Comparison of ENCODE assay signal across 9 cellular contexts in genomic region chr1:225866061-225866844, GRCh38. TPM values are rescaled to one million over a fixed set of nuclear protein-coding genes. Genes with fewer than 3 reads are reported as not detected.
DNase-seq lines count a peak whose midpoint lies in the region; ATAC-seq and TF ChIP-seq lines count a peak whose summit lies in the region.
"Had no signal": no experiment of that assay in that cellular context is flagged by ENCODE, and none has a peak within 500 bp of the region (broad histone marks: within the 10 kb centered on the region; RNA-seq: fewer than 3 reads in every experiment).

No MANE protein-coding gene starts in this region.

- H3K27ac ChIP-seq in heart left ventricle: peak overlapping the region in 2 of 12 donors; percentile 22 to 44

- CTCF ChIA-PET in HEK293T (lab: Yijun Ruan, JAX): no interaction called here

- TF ChIP-seq POLR2A in heart left ventricle (IDR thresholded peaks at IDR 0.05) (no peak), lower leg skin (IDR thresholded peaks at IDR 0.05) (no peak)

- no peaks in the 10 kb centered on the region for H3K9me3 ChIP-seq in heart left ventricle

- H3K4me1 ChIP-seq in heart left ventricle: peaks cover 0 to 19% (median 0%) of the 10 kb centered on the region in 12 donors

- intact Hi-C loops in left cardiac atrium (cut with DNase I): no loop called here
- intact Hi-C loops in heart left ventricle (cut with DNase I): loop anchor here in 1 of 10 donors (10.0 kb wide), 1 partner anchor 109 kb away; no protein-coding TSS in a partner anchor
- intact Hi-C loops in lower leg skin (cut with DNase I; ENCODE audit: low total_unique reads): no loop called here

- H3K4me3 ChIP-seq in heart left ventricle (no peak overlapping the region), astrocyte of the cerebellum (ENCODE audit: low read depth, low read length) (no peak overlapping the region), lower leg skin (ENCODE audit: low read depth, poor library complexity, severe bottlenecking) (no peak overlapping the region)

- WGBS in heart left ventricle, 4 donors: 77 to 84% (median 82%) methylated on average over 8 of the region's 8 CpGs
- 80 to 82% methylated on average over 8 of the region's 8 CpGs for WGBS in lower leg skin, 2 donors

- in situ Hi-C loops in astrocyte of the cerebellum (cut with HindIII; ENCODE audit: low sequenced_read_pairs): no loop called here

- POLR2A ChIA-PET in HEK293T (lab: Yijun Ruan, JAX): interaction anchor here (0.5 to 1.8 kb wide), 2 partner anchors 16 to 75 kb away, joined by 4 to 5 read pairs; partner anchors contain the start of genes LEFTY2 and TMEM63A

- TF ChIP-seq CTCF in heart left ventricle (IDR thresholded peaks at IDR 0.05) (no peak), astrocyte of the cerebellum (IDR thresholded peaks at IDR 0.05; ENCODE audit: low read depth, low read length, missing control alignments) (no peak), lower leg skin (IDR thresholded peaks at IDR 0.05) (no peak)

- DNase-seq in left cardiac atrium (no peak), heart left ventricle (no peak), T-helper 22 cell (ENCODE audit: low read depth) (peak; percentile 71), astrocyte of the cerebellum (ENCODE audit: low read depth) (peak; percentile 60), HEK293T (ENCODE audit: extremely low spot score) (no peak), lower leg skin (ENCODE audit: low spot score in 2 of 2) (no peak), cerebellar nuclear complex (lab: John Stamatoyannopoulos, UW) (no peak)
- DNase-seq in stimulated activated CD4-positive, alpha-beta T cell treated with anti-CD3 and anti-CD28 coated beads, Interleukin-1b, Interleukin-23, amount 100 ng/mL, for 1 hour (ENCODE audit: low read depth in 2 of 2): peak; percentile 28 to 41

- no peaks in the 10 kb centered on the region for H3K27me3 ChIP-seq in heart left ventricle

- peaks cover 0 to 100% (median 97%) of the 10 kb centered on the region in 9 donors for H3K36me3 ChIP-seq in heart left ventricle

- peak; percentile 27 to 53 for ATAC-seq in left cardiac atrium
- ATAC-seq in heart left ventricle: no peak

TF ChIP-seq in HEK293T, 16 proteins besides CTCF, POLR2A, EP300 and RAD21:
- TF ChIP-seq SP1 (IDR thresholded peaks at IDR 0.05): no peak
- TF ChIP-seq FOXA1 (IDR thresholded peaks at IDR 0.05): no peak
- TF ChIP-seq, protein P1, sequence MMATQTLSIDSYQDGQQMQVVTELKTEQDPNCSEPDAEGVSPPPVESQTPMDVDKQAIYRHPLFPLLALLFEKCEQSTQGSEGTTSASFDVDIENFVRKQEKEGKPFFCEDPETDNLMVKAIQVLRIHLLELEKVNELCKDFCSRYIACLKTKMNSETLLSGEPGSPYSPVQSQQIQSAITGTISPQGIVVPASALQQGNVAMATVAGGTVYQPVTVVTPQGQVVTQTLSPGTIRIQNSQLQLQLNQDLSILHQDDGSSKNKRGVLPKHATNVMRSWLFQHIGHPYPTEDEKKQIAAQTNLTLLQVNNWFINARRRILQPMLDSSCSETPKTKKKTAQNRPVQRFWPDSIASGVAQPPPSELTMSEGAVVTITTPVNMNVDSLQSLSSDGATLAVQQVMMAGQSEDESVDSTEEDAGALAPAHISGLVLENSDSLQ (IDR thresholded peaks at IDR 0.05): no peak
- TF ChIP-seq ARNT (IDR thresholded peaks at IDR 0.05): no peak
- TF ChIP-seq LEF1 (IDR thresholded peaks at IDR 0.05; ENCODE audit: borderline replicate concordance): no peak
- TF ChIP-seq FOXK2 (IDR thresholded peaks at IDR 0.05): no peak
- TF ChIP-seq BHLHE40 (IDR thresholded peaks at IDR 0.05; ENCODE audit: borderline replicate concordance): no peak
- TF ChIP-seq CTBP1 (IDR thresholded peaks at IDR 0.05; ENCODE audit: borderline replicate concordance): no peak
- TF ChIP-seq FOXM1 (IDR thresholded peaks at IDR 0.05; ENCODE audit: borderline replicate concordance): no peak
- no peak for TF ChIP-seq ELF4 (IDR thresholded peaks at IDR 0.05)

RNA-seq across cellular contexts. Expression of gene TMEM63A, which starts 15.9 kb away (rescaled TPM):
- 10 to 100 TPM; 33.2 to 37.1 TPM for total RNA-seq in left cardiac atrium
- 10 to 100 TPM; 14.4 to 42.7 (median 25.3) TPM for total RNA-seq in heart left ventricle
- 10 to 100 TPM; 13.7 to 37.3 TPM for polyA plus RNA-seq in heart left ventricle
- 10 to 100 TPM; 29.1 to 49.1 (median 42.9) TPM for total RNA-seq in lower leg skin

RNA-seq across cellular contexts. Expression of gene LEFTY1, which starts 22.7 kb away (rescaled TPM):
- total RNA-seq in left cardiac atrium (under 1 TPM in 1 of 2 donors, not detected in 1; 0.27 TPM), heart left ventricle (under 1 TPM in 4 of 9 donors, not detected in 5; 0.19 to 0.77 (median 0.30) TPM), lower leg skin (1 to 10 TPM in 1 of 4 donors, under 1 TPM in 2, not detected in 1; 0.19 to 1.2 (median 0.39) TPM)
- under 1 TPM in 1 of 2 donors, not detected in 1; 0.65 TPM for polyA plus RNA-seq in heart left ventricle
- total RNA-seq: T-helper 2 cell treated with Interferon-gamma antibody and Interleukin-4, amounts not matched to agents 100 ng/mL and 5 ng/mL, for 36 hours had no signal

RNA-seq across cellular contexts. Expression of gene EPHX1, which starts 56.3 kb away (rescaled TPM):
- total RNA-seq in left cardiac atrium: 100 to 1,000 TPM in 1 of 2 donors, 10 to 100 TPM in 1; 59.6 to 126 TPM
- total RNA-seq in heart left ventricle: 10 to 100 TPM; 29.0 to 96.8 (median 47.0) TPM
- 10 to 100 TPM; 22.2 to 36.1 TPM for polyA plus RNA-seq in heart left ventricle
- total RNA-seq in lower leg skin: 10 to 100 TPM; 42.9 to 62.7 (median 56.8) TPM

RNA-seq across cellular contexts. Expression of gene PYCR2, which starts 57.8 kb away (rescaled TPM):
- 10 to 100 TPM; 58.0 to 58.8 TPM for total RNA-seq in left cardiac atrium
- total RNA-seq in heart left ventricle: 10 to 100 TPM; 53.6 to 82.4 (median 65.1) TPM
- polyA plus RNA-seq in heart left ventricle: 10 to 100 TPM; 62.0 to 89.0 TPM
- 10 to 100 TPM; 35.4 to 43.1 (median 37.9) TPM for total RNA-seq in lower leg skin

Comparison
In these comparisons a context has a peak if more than half of its experiments do, and no peak if none do; other contexts are left out.
1. ATAC-seq: peak in left cardiac atrium (2 of 2); none in heart left ventricle (0 of 4).
2. DNase-seq: peak in T-helper 22 cell (single experiment), astrocyte of the cerebellum (single experiment) and stimulated activated CD4-positive, alpha-beta T cell treated with anti-CD3 and anti-CD28 coated beads, Interleukin-1b, Interleukin-23, amount 100 ng/mL, for 1 hour (2 of 2); none in left cardiac atrium (single experiment), heart left ventricle (0 of 5), HEK293T (single experiment), lower leg skin (0 of 2) and cerebellar nuclear complex (0 of 2).